ENCODE assay signal across 9 cellular contexts in genomic region chr1:155175927-155176371, GRCh38. TPM values are rescaled to one million over a fixed set of nuclear protein-coding genes. Genes with fewer than 3 reads are reported as not detected.
DNase-seq lines count a peak whose midpoint lies in the region; ATAC-seq and TF ChIP-seq lines count a peak whose summit lies in the region.
"Had no signal": no experiment of that assay in that cellular context is flagged by ENCODE, and none has a peak within 500 bp of the region (broad histone marks: within the 10 kb centered on the region; RNA-seq: fewer than 3 reads in every experiment).

No MANE protein-coding gene starts in this region.

- H3K18ac ChIP-seq in IMR-90 (ENCODE audit: low read depth, low read length) = no peak overlapping the region

- no peak overlapping the region for H3K4me3 Mint-ChIP-seq in activated CD8-positive, alpha-beta memory T cell treated with anti-CD3 and anti-CD28 coated beads, Interleukin-2, amount 10 ng/mL, durations not matched to agents 7 days and 5 days
- H3K4me3 Mint-ChIP-seq in neural progenitor cell = peak overlapping the region; percentile 74
- H3K4me3 Mint-ChIP-seq in immature natural killer cell = no peak overlapping the region

- POLR2A ChIA-PET in IMR-90 (lab: Charles Lee; ENCODE audit: unreplicated experiment) = no interaction called here

- H2BK120ac ChIP-seq in IMR-90 (ENCODE audit: low read depth, low read length) = no peak overlapping the region

- WGBS in IMR-90 (ENCODE audit: extremely low coverage in 2 of 2, insufficient read length in 1 of 2), 2 experiments = no CpG with 5 or more reads among the region's 9 CpGs
- 88 to 92% methylated on average over 7 to 9 of the region's 9 CpGs for whole genome bisulfite sequencing in testis, 2 donors

- peaks cover 13% of the 10 kb centered on the region for H3K36me3 Mint-ChIP-seq in activated CD8-positive, alpha-beta memory T cell treated with anti-CD3 and anti-CD28 coated beads, Interleukin-2, amount 10 ng/mL, durations not matched to agents 7 days and 5 days
- peaks cover 15% of the 10 kb centered on the region for H3K36me3 Mint-ChIP-seq in neural progenitor cell
- H3K36me3 Mint-ChIP-seq in immature natural killer cell = no peaks in the 10 kb centered on the region

- H4K91ac ChIP-seq in IMR-90 (ENCODE audit: insufficient read depth, low read depth, low read length) = no peak overlapping the region

- peaks cover 26% of the 10 kb centered on the region for H3K79me2 ChIP-seq in neural progenitor cell (ENCODE audit: low read depth)

- H2AK9ac ChIP-seq in IMR-90 (replicated peaks; ENCODE audit: low read depth, low read length, poor library complexity) = peak overlapping the region; percentile 7

- TF ChIP-seq POLR2A in IMR-90 (IDR thresholded peaks at IDR 0.05; ENCODE audit: low read depth, low read length) = no peak
- TF ChIP-seq POLR2A in testis (IDR thresholded peaks at IDR 0.05) = no peak

- peaks cover 3% of the 10 kb centered on the region for H3K4me1 ChIP-seq in IMR-90 (ENCODE audit: control insufficient read depth, insufficient read depth, low read length)
- peaks cover 8% of the 10 kb centered on the region for H3K4me1 ChIP-seq in neural progenitor cell
- H3K4me1 ChIP-seq in testis = peaks cover 9% of the 10 kb centered on the region

- no peak overlapping the region for H2AFZ ChIP-seq in IMR-90 (replicated peaks; ENCODE audit: low read length, poor library complexity)
- no peak overlapping the region for H2AFZ ChIP-seq in neural progenitor cell (replicated peaks)

- H4K5ac ChIP-seq in IMR-90 (ENCODE audit: low read depth, low read length) = no peak overlapping the region

- no peaks in the 10 kb centered on the region for H3K9me3 ChIP-seq in IMR-90 (ENCODE audit: control insufficient read depth, insufficient read depth, low read length)
- H3K9me3 ChIP-seq in neural progenitor cell (ENCODE audit: low read depth) = no peaks in the 10 kb centered on the region
- H3K9me3 ChIP-seq in testis = no peaks in the 10 kb centered on the region
- H3K9me3 ChIP-seq: gastroesophageal sphincter had no signal

- H4K8ac ChIP-seq in IMR-90 (ENCODE audit: low read depth in 2 of 2, low read length in 2 of 2) = no peak overlapping the region

- no peak overlapping the region for H3K4ac ChIP-seq in IMR-90 (ENCODE audit: low read depth, low read length)

- no peak overlapping the region for H2BK15ac ChIP-seq in IMR-90 (ENCODE audit: low read depth, low read length)

- no peak overlapping the region for H3K9ac ChIP-seq in IMR-90 (ENCODE audit: low read depth, low read length)
- no peak overlapping the region for H3K9ac ChIP-seq in neural progenitor cell

- peak overlapping the region; percentile 72 for H3K27ac Mint-ChIP-seq in activated CD8-positive, alpha-beta memory T cell treated with anti-CD3 and anti-CD28 coated beads, Interleukin-2, amount 10 ng/mL, durations not matched to agents 7 days and 5 days
- H3K27ac Mint-ChIP-seq in neural progenitor cell = no peak overlapping the region
- no peak overlapping the region for H3K27ac Mint-ChIP-seq in immature natural killer cell

- no TSS peak for BruUV-seq in IMR-90 (replicated peaks; lab: Mats Ljungman, UMichigan)

- no peak overlapping the region for H3K4me2 ChIP-seq in IMR-90 (ENCODE audit: low read depth, low read length)
- H3K4me2 ChIP-seq in neural progenitor cell = no peak overlapping the region

- no peak overlapping the region for H3K4me3 ChIP-seq in IMR-90 (ENCODE audit: insufficient read depth, low read depth, low read length)
- no peak overlapping the region for H3K4me3 ChIP-seq in neural progenitor cell
- no peak overlapping the region for H3K4me3 ChIP-seq in testis
- H3K4me3 ChIP-seq: gastroesophageal sphincter had no signal

- no peak overlapping the region for H3K56ac ChIP-seq in IMR-90 (ENCODE audit: extremely low read depth, insufficient read depth, low read length)

- H3K27me3 ChIP-seq in IMR-90 (ENCODE audit: control insufficient read depth, insufficient read depth, low read length) = no peaks in the 10 kb centered on the region
- no peaks in the 10 kb centered on the region for H3K27me3 ChIP-seq in neural progenitor cell
- H3K27me3 ChIP-seq in testis = no peaks in the 10 kb centered on the region

- H3K27ac ChIP-seq in IMR-90 (ENCODE audit: insufficient read depth, low read length) = no peak overlapping the region
- H3K27ac ChIP-seq in neural progenitor cell = no peak overlapping the region
- no peak overlapping the region for H3K27ac ChIP-seq in testis
- H3K27ac ChIP-seq: gastroesophageal sphincter had no signal

- in situ Hi-C loops in IMR-90 (cut with MboI; ENCODE audit: low sequenced_read_pairs) = no loop called here

- no peaks in the 10 kb centered on the region for H3K27me3 Mint-ChIP-seq in activated CD8-positive, alpha-beta memory T cell treated with anti-CD3 and anti-CD28 coated beads, Interleukin-2, amount 10 ng/mL, durations not matched to agents 7 days and 5 days
- H3K27me3 Mint-ChIP-seq in neural progenitor cell (ENCODE audit: insufficient read depth, low read depth) (peaks cover 16% of the 10 kb centered on the region), immature natural killer cell (ENCODE audit: low read depth in 3 of 3) (peaks cover 5 to 17% (median 16%) of the 10 kb centered on the region in 3 donors)

- H2AK5ac ChIP-seq in IMR-90 (ENCODE audit: low read depth, low read length) = no peak overlapping the region

- intact Hi-C loops in IMR-90 (cut with micrococcal nuclease) = loop anchor here (1.0 to 10.0 kb wide), 4 partner anchors 50 to 472 kb away; partner anchors contain the start of genes CKS1B and SHC1
- intact Hi-C loops in testis (cut with DNase I; ENCODE audit: low total_unique reads) = no loop called here

- H4K20me1 ChIP-seq in IMR-90 (ENCODE audit: insufficient read depth, low read length) = no peaks in the 10 kb centered on the region
- H4K20me1 ChIP-seq in neural progenitor cell (ENCODE audit: low read depth) = no peaks in the 10 kb centered on the region

- ATAC-seq in IMR-90 (ENCODE audit: low read depth) = no peak
- no peak for ATAC-seq in activated CD8-positive, alpha-beta memory T cell treated with anti-CD3 and anti-CD28 coated beads, Interleukin-2, amount 10 ng/mL, durations not matched to agents 7 days and 5 days
- ATAC-seq in HG02763 (IDR thresholded peaks at IDR 0.05; ENCODE audit: unreplicated experiment) = no peak

- no peak for TF ChIP-seq RAD21 in IMR-90 (IDR thresholded peaks at IDR 0.05; ENCODE audit: low read length)

- H3K14ac ChIP-seq in IMR-90 (replicated peaks; ENCODE audit: low read depth, low read length) = no peak overlapping the region

- TF ChIP-seq CTCF in IMR-90 (conservative IDR thresholded peaks at IDR 0.05; ENCODE audit: low read depth, low read length) = no peak
- TF ChIP-seq CTCF in neural progenitor cell (IDR thresholded peaks at IDR 0.05) = no peak
- no peak for TF ChIP-seq CTCF in testis (IDR thresholded peaks at IDR 0.05)

- no peak overlapping the region for H2BK5ac ChIP-seq in IMR-90 (ENCODE audit: low read depth, low read length, poor library complexity, severe bottlenecking)

- H3K36me3 ChIP-seq in IMR-90 (ENCODE audit: control insufficient read depth, insufficient read depth, low read length) (peaks cover 33% of the 10 kb centered on the region), neural progenitor cell (no peaks in the 10 kb centered on the region), testis (ENCODE audit: low read depth, missing control alignments) (no peaks in the 10 kb centered on the region)

- no peak overlapping the region for H2BK20ac ChIP-seq in IMR-90 (ENCODE audit: low read depth, low read length)

- dilution Hi-C loops in IMR-90 (cut with HindIII; ENCODE audit: low sequenced_read_pairs, unreplicated experiment) = no loop called here

- H3K23ac ChIP-seq in IMR-90 (ENCODE audit: low read depth, low read length) = no peak overlapping the region

- H3F3A ChIP-seq in neural progenitor cell (ENCODE audit: low read depth) = peaks cover 51% of the 10 kb centered on the region

- H3K79me1 ChIP-seq in IMR-90 (ENCODE audit: low read depth in 1 of 2, low read length in 2 of 2) = peaks cover 0 to 42% of the 10 kb centered on the region in 2 experiments; a peak in 3 of 4 replicates

- DNase-seq in NCI-H345 (lab: John Stamatoyannopoulos, UW) (peak; percentile 44), NCI-H345 treated with DMSO at 0.1 percent for 48 hours (lab: John Stamatoyannopoulos, UW; ENCODE audit: unreplicated experiment) (no peak), IMR-90 (no peak), neural progenitor cell (ENCODE audit: low spot score) (no peak), testis (no peak), immature natural killer cell (no peak)
- peak; percentile 56 for DNase-seq in activated CD8-positive, alpha-beta memory T cell treated with anti-CD3 and anti-CD28 coated beads, Interleukin-2, amount 10 ng/mL, durations not matched to agents 7 days and 5 days

- peaks cover 47% of the 10 kb centered on the region for H3K4me1 Mint-ChIP-seq in activated CD8-positive, alpha-beta memory T cell treated with anti-CD3 and anti-CD28 coated beads, Interleukin-2, amount 10 ng/mL, durations not matched to agents 7 days and 5 days
- H3K4me1 Mint-ChIP-seq in neural progenitor cell (peaks cover 39% of the 10 kb centered on the region), immature natural killer cell (peaks cover 40 to 45% of the 10 kb centered on the region in 2 donors)

- CTCF ChIA-PET in IMR-90 (lab: Yijun Ruan, JAX) = interaction anchor here (1.5 kb wide), 1 partner anchor 18 kb away, joined by 6 read pairs; no protein-coding TSS in a partner anchor
- CTCF ChIA-PET in activated CD8-positive, alpha-beta memory T cell treated with anti-CD3 and anti-CD28 coated beads, Interleukin-2, amount 10 ng/mL, durations not matched to agents 7 days and 5 days (lab: Charles Lee) = interaction anchor here (0.7 to 13.0 kb wide), 10 partner anchors 9 to 90 kb away, joined by 3 to 295 read pairs (median 15); partner anchors contain the start of genes MTX1 and THBS3

- H3K9me1 ChIP-seq in IMR-90 (ENCODE audit: insufficient read depth, low read length) = peaks cover 2% of the 10 kb centered on the region; the same call in 1 of the 2 replicates

- no peaks in the 10 kb centered on the region for H3K9me3 Mint-ChIP-seq in activated CD8-positive, alpha-beta memory T cell treated with anti-CD3 and anti-CD28 coated beads, Interleukin-2, amount 10 ng/mL, durations not matched to agents 7 days and 5 days (ENCODE audit: low read depth)
- H3K9me3 Mint-ChIP-seq in neural progenitor cell (no peaks in the 10 kb centered on the region), immature natural killer cell (no peaks in the 10 kb centered on the region)

RNA-seq across cellular contexts. Expression of gene TRIM46, which starts 2.3 kb away (rescaled TPM):
- total RNA-seq in IMR-90 (2012; rRNA removed) = 2.3 and 2.5 TPM in 2 replicates
- 6.2 and 6.9 TPM in 2 replicates for polyA plus RNA-seq in IMR-90 (2012; rRNA removed)
- polyA plus RNA-seq in IMR-90 (2012; cell fraction: cytosol; rRNA removed) = 4.3 and 5.5 TPM in 2 replicates
- polyA plus RNA-seq in IMR-90 (2012; cell fraction: nucleus; rRNA removed; ENCODE audit: low replicate concordance) = 26.2 and 56.7 TPM in 2 replicates
- 10 to 100 TPM; 11.2 to 16.1 TPM for total RNA-seq in activated CD8-positive, alpha-beta memory T cell treated with anti-CD3 and anti-CD28 coated beads, Interleukin-2, amount 10 ng/mL, durations not matched to agents 7 days and 5 days
- 3.9 and 10.2 TPM in 2 replicates for total RNA-seq in neural progenitor cell (ENCODE audit: low replicate concordance)
- total RNA-seq in testis = 1 to 10 TPM; 3.7 to 3.9 TPM
- polyA plus RNA-seq in testis (ENCODE audit: insufficient read depth, low read depth, low replicate concordance) = 4.0 TPM
- polyA plus RNA-seq in immature natural killer cell = under 1 TPM in 1 of 3 donors, not detected in 2; 0.43 TPM

RNA-seq across cellular contexts. Expression of gene KRTCAP2, which starts 2.8 kb away (rescaled TPM):
- total RNA-seq in IMR-90 (2012; rRNA removed) (76.1 and 76.7 TPM in 2 replicates), neural progenitor cell (ENCODE audit: low replicate concordance) (37.8 and 100 TPM in 2 replicates), testis (100 to 1,000 TPM; 242 to 255 TPM)
- polyA plus RNA-seq in IMR-90 (2012; rRNA removed) (189 and 232 TPM in 2 replicates), testis (ENCODE audit: insufficient read depth, low read depth, low replicate concordance) (397 TPM), immature natural killer cell (100 to 1,000 TPM; 396 to 465 (median 435) TPM)
- polyA plus RNA-seq in IMR-90 (2012; cell fraction: cytosol; rRNA removed) = 399 and 412 TPM in 2 replicates
- 167 and 203 TPM in 2 replicates for polyA plus RNA-seq in IMR-90 (2012; cell fraction: nucleus; rRNA removed; ENCODE audit: low replicate concordance)
- 100 to 1,000 TPM; 166 to 177 TPM for total RNA-seq in activated CD8-positive, alpha-beta memory T cell treated with anti-CD3 and anti-CD28 coated beads, Interleukin-2, amount 10 ng/mL, durations not matched to agents 7 days and 5 days

RNA-seq across cellular contexts. Expression of gene THBS3, which starts 31.7 kb away (rescaled TPM):
- total RNA-seq in IMR-90 (2012; rRNA removed) (13.1 and 15.1 TPM in 2 replicates), neural progenitor cell (ENCODE audit: low replicate concordance) (19.3 and 30.4 TPM in 2 replicates), testis (10 to 100 TPM; 37.1 to 68.1 TPM)
- polyA plus RNA-seq in IMR-90 (2012; rRNA removed) (28.3 and 30.4 TPM in 2 replicates), testis (ENCODE audit: insufficient read depth, low read depth, low replicate concordance) (82.9 TPM), immature natural killer cell (1 to 10 TPM in 2 of 3 donors, not detected in 1; 1.3 to 1.8 TPM)
- 10.9 and 18.2 TPM in 2 replicates for polyA plus RNA-seq in IMR-90 (2012; cell fraction: cytosol; rRNA removed)
- polyA plus RNA-seq in IMR-90 (2012; cell fraction: nucleus; rRNA removed; ENCODE audit: low replicate concordance) = 178 and 204 TPM in 2 replicates
- total RNA-seq in activated CD8-positive, alpha-beta memory T cell treated with anti-CD3 and anti-CD28 coated beads, Interleukin-2, amount 10 ng/mL, durations not matched to agents 7 days and 5 days = 10 to 100 TPM; 14.3 to 23.5 TPM

RNA-seq across cellular contexts. Expression of gene MTX1, which starts 32.5 kb away (rescaled TPM):
- total RNA-seq in IMR-90 (2012; rRNA removed) = 51.4 and 67.2 TPM in 2 replicates
- polyA plus RNA-seq in IMR-90 (2012; rRNA removed) = 73.7 and 73.9 TPM in 2 replicates
- polyA plus RNA-seq in IMR-90 (2012; cell fraction: cytosol; rRNA removed) = 58.0 and 97.7 TPM in 2 replicates
- polyA plus RNA-seq in IMR-90 (2012; cell fraction: nucleus; rRNA removed; ENCODE audit: low replicate concordance) = 36.9 and 80.4 TPM in 2 replicates
- 10 to 100 TPM; 39.0 to 48.6 TPM for total RNA-seq in activated CD8-positive, alpha-beta memory T cell treated with anti-CD3 and anti-CD28 coated beads, Interleukin-2, amount 10 ng/mL, durations not matched to agents 7 days and 5 days
- 25.6 and 46.5 TPM in 2 replicates for total RNA-seq in neural progenitor cell (ENCODE audit: low replicate concordance)
- total RNA-seq in testis = 100 to 1,000 TPM in 1 of 2 donors, 10 to 100 TPM in 1; 77.1 to 118 TPM
- 161 TPM for polyA plus RNA-seq in testis (ENCODE audit: insufficient read depth, low read depth, low replicate concordance)
- 10 to 100 TPM; 51.1 to 62.6 (median 55.1) TPM for polyA plus RNA-seq in immature natural killer cell

RNA-seq across cellular contexts. Expression of gene DPM3, which starts 35.6 kb away (rescaled TPM):
- total RNA-seq in IMR-90 (2012; rRNA removed) = 29.0 and 30.6 TPM in 2 replicates
- polyA plus RNA-seq in IMR-90 (2012; rRNA removed) = 129 and 138 TPM in 2 replicates
- 211 and 435 TPM in 2 replicates for polyA plus RNA-seq in IMR-90 (2012; cell fraction: cytosol; rRNA removed)
- polyA plus RNA-seq in IMR-90 (2012; cell fraction: nucleus; rRNA removed; ENCODE audit: low replicate concordance) = 30.8 and 68.8 TPM in 2 replicates
- total RNA-seq in activated CD8-positive, alpha-beta memory T cell treated with anti-CD3 and anti-CD28 coated beads, Interleukin-2, amount 10 ng/mL, durations not matched to agents 7 days and 5 days = 10 to 100 TPM; 54.2 to 57.0 TPM
- 16.8 and 133 TPM in 2 replicates for total RNA-seq in neural progenitor cell (ENCODE audit: low replicate concordance)
- total RNA-seq in testis = 100 to 1,000 TPM in 1 of 2 donors, 10 to 100 TPM in 1; 69.9 to 104 TPM
- polyA plus RNA-seq in testis (ENCODE audit: insufficient read depth, low read depth, low replicate concordance) = 77.7 TPM
- 100 to 1,000 TPM; 103 to 274 (median 126) TPM for polyA plus RNA-seq in immature natural killer cell

Comparison
In these comparisons a context has a peak if more than half of its experiments do, and no peak if none do; other contexts are left out.
1. DNase-seq: peak in NCI-H345 (single experiment) and activated CD8-positive, alpha-beta memory T cell treated with anti-CD3 and anti-CD28 coated beads, Interleukin-2, amount 10 ng/mL, durations not matched to agents 7 days and 5 days (single experiment); none in NCI-H345 treated with DMSO at 0.1 percent for 48 hours (single experiment), IMR-90 (single experiment), neural progenitor cell (single experiment), testis (single experiment) and immature natural killer cell (0 of 3).